Comparison of ENCODE assay signal across 27 cellular contexts in genomic region chr5:76332620-76333170, GRCh38.
DNase-seq lines count a peak whose midpoint lies in the region; ATAC-seq, FAIRE-seq and TF ChIP-seq lines count a peak whose summit lies in the region.
"Had no signal": no experiment of that assay in that cellular context is flagged by ENCODE, and none has a peak within 500 bp of the region (broad histone marks: within the 10 kb centered on the region; RNA-seq: fewer than 3 reads in every experiment).

No MANE protein-coding gene starts in this region.

- H2AFZ ChIP-seq in neural progenitor cell (replicated peaks), result no peak overlapping the region

- POLR2A ChIA-PET in HEK293T (lab: Yijun Ruan, JAX), result no interaction called here

- H3K4me3 ChIP-seq in neural progenitor cell, result no peak overlapping the region
- H3K4me3 ChIP-seq: BLaER1, cardiac muscle cell, heart left ventricle, left lung, testis, vagina had no signal

- H3K4me3 Mint-ChIP-seq in activated CD8-positive, alpha-beta memory T cell treated with anti-CD3 and anti-CD28 coated beads, Interleukin-2, amount 10 ng/mL, durations not matched to agents 7 days and 5 days, result no peak overlapping the region
- no peak overlapping the region for H3K4me3 Mint-ChIP-seq in neural progenitor cell
- H3K4me3 Mint-ChIP-seq: nephron progenitor cell had no signal

- no peaks in the 10 kb centered on the region for H3K79me2 ChIP-seq in neural progenitor cell (ENCODE audit: low read depth)
- H3K79me2 ChIP-seq: parathyroid adenoma had no signal

- peaks cover 29% of the 10 kb centered on the region for H3K4me1 ChIP-seq in neural progenitor cell
- H3K4me1 ChIP-seq: testis, vagina had no signal

- H4K20me1 ChIP-seq in neural progenitor cell (ENCODE audit: low read depth), result no peaks in the 10 kb centered on the region
- H4K20me1 ChIP-seq: BLaER1 had no signal

- no peaks in the 10 kb centered on the region for H3K27me3 Mint-ChIP-seq in activated CD8-positive, alpha-beta memory T cell treated with anti-CD3 and anti-CD28 coated beads, Interleukin-2, amount 10 ng/mL, durations not matched to agents 7 days and 5 days
- H3K27me3 Mint-ChIP-seq in neural progenitor cell (ENCODE audit: insufficient read depth, low read depth), result peaks cover 7% of the 10 kb centered on the region

- no peak overlapping the region for H3K9ac ChIP-seq in neural progenitor cell
- H3K9ac ChIP-seq: BLaER1, parathyroid adenoma had no signal

- peaks cover 56% of the 10 kb centered on the region for H3K4me1 Mint-ChIP-seq in activated CD8-positive, alpha-beta memory T cell treated with anti-CD3 and anti-CD28 coated beads, Interleukin-2, amount 10 ng/mL, durations not matched to agents 7 days and 5 days
- H3K4me1 Mint-ChIP-seq in neural progenitor cell, result peaks cover 53% of the 10 kb centered on the region

- peak overlapping the region; percentile 62 for H3K27ac Mint-ChIP-seq in activated CD8-positive, alpha-beta memory T cell treated with anti-CD3 and anti-CD28 coated beads, Interleukin-2, amount 10 ng/mL, durations not matched to agents 7 days and 5 days
- peak overlapping the region; percentile 10 for H3K27ac Mint-ChIP-seq in neural progenitor cell
- H3K27ac Mint-ChIP-seq: nephron progenitor cell had no signal

- peaks cover 13% of the 10 kb centered on the region for H3F3A ChIP-seq in neural progenitor cell (ENCODE audit: low read depth)

- peaks cover 14% of the 10 kb centered on the region for H3K36me3 Mint-ChIP-seq in activated CD8-positive, alpha-beta memory T cell treated with anti-CD3 and anti-CD28 coated beads, Interleukin-2, amount 10 ng/mL, durations not matched to agents 7 days and 5 days
- H3K36me3 Mint-ChIP-seq in neural progenitor cell, result peaks cover 9% of the 10 kb centered on the region

- H3K9me3 Mint-ChIP-seq in activated CD8-positive, alpha-beta memory T cell treated with anti-CD3 and anti-CD28 coated beads, Interleukin-2, amount 10 ng/mL, durations not matched to agents 7 days and 5 days (ENCODE audit: low read depth), result peaks cover 2% of the 10 kb centered on the region
- H3K9me3 Mint-ChIP-seq in neural progenitor cell, result peaks cover 11% of the 10 kb centered on the region

- peaks cover 9% of the 10 kb centered on the region for H3K27me3 ChIP-seq in neural progenitor cell
- H3K27me3 ChIP-seq: BLaER1, cardiac muscle cell, heart left ventricle, left lung, testis, vagina had no signal

- TF ChIP-seq CTCF in neural progenitor cell (IDR thresholded peaks at IDR 0.05), result no peak

- H3K27ac ChIP-seq in neural progenitor cell (no peak overlapping the region), substantia nigra (ENCODE audit: low read depth, low read length, poor library complexity, severe bottlenecking) (no peak overlapping the region)
- H3K27ac ChIP-seq: BLaER1, cardiac muscle cell, left lung, parathyroid adenoma, testis, vagina, WERI-Rb-1 had no signal

- no peaks in the 10 kb centered on the region for H3K36me3 ChIP-seq in neural progenitor cell
- H3K36me3 ChIP-seq: BLaER1, cardiac muscle cell, heart left ventricle, left lung, vagina, WERI-Rb-1 had no signal

- no peak for ATAC-seq in activated CD8-positive, alpha-beta memory T cell treated with anti-CD3 and anti-CD28 coated beads, Interleukin-2, amount 10 ng/mL, durations not matched to agents 7 days and 5 days
- no peak for ATAC-seq in GM18502 (IDR thresholded peaks at IDR 0.05; ENCODE audit: poor library complexity, unreplicated experiment)
- ATAC-seq: heart left ventricle, left lung, sciatic nerve had no signal

- CTCF ChIA-PET in activated CD8-positive, alpha-beta memory T cell treated with anti-CD3 and anti-CD28 coated beads, Interleukin-2, amount 10 ng/mL, durations not matched to agents 7 days and 5 days (lab: Charles Lee), result interaction anchor here (1.1 to 2.8 kb wide), 6 partner anchors 13 to 158 kb away, joined by 3 to 21 read pairs (median 4); partner anchors contain the start of gene IQGAP2
- CTCF ChIA-PET in HEK293T (lab: Yijun Ruan, JAX), result no interaction called here

- no peaks in the 10 kb centered on the region for H3K9me3 ChIP-seq in neural progenitor cell (ENCODE audit: low read depth)
- H3K9me3 ChIP-seq: heart left ventricle, left lung, testis, vagina had no signal

- peak; percentile 59 for FAIRE-seq in GM19239 (lab: Jason Lieb, UNC)
- FAIRE-seq: H1 had no signal

- no peak for DNase-seq in activated CD8-positive, alpha-beta memory T cell treated with anti-CD3 and anti-CD28 coated beads, Interleukin-2, amount 10 ng/mL, durations not matched to agents 7 days and 5 days
- no peak for DNase-seq in activated CD8-positive, alpha-beta memory T cell treated with anti-CD3 and anti-CD28 coated beads, Interleukin-2, amount 50 U/mL, for 4 hours
- DNase-seq in GM19239 (ENCODE audit: insufficient read length, low spot score) (no peak), amniotic epithelial cell (ENCODE audit: low read depth) (peak; percentile 3), neural progenitor cell (ENCODE audit: low spot score) (no peak), substantia nigra (lab: John Stamatoyannopoulos, UW) (no peak), HEK293T (ENCODE audit: extremely low spot score) (no peak)
- DNase-seq: ACHN, DMS 273 treated with DMSO at 0.1 percent for 48 hours, heart left ventricle, left lung, NCI-H1092 treated with DMSO at 0.1 percent for 48 hours, NCI-H2029, NCI-H345, NCI-H82, nephron progenitor cell, OCI-M1, SHP77, testis, WERI-Rb-1 had no signal

- peak overlapping the region; percentile 69 for H3K4me2 ChIP-seq in neural progenitor cell

TF ChIP-seq in HEK293T, 16 proteins besides CTCF, POLR2A, EP300 and RAD21:
- no peak for TF ChIP-seq SUZ12 (IDR thresholded peaks at IDR 0.05)
- TF ChIP-seq ARNT (IDR thresholded peaks at IDR 0.05), result no peak
- no peak for TF ChIP-seq CTBP1 (IDR thresholded peaks at IDR 0.05; ENCODE audit: borderline replicate concordance)
- no peak for TF ChIP-seq ELF4 (IDR thresholded peaks at IDR 0.05)
- TF ChIP-seq HDGF (IDR thresholded peaks at IDR 0.05; ENCODE audit: borderline replicate concordance), result no peak
- TF ChIP-seq FOXK2 (IDR thresholded peaks at IDR 0.05), result no peak
- no peak for TF ChIP-seq NFRKB (IDR thresholded peaks at IDR 0.05)
- no peak for TF ChIP-seq BHLHE40 (IDR thresholded peaks at IDR 0.05; ENCODE audit: borderline replicate concordance)
- TF ChIP-seq FOXA1 (IDR thresholded peaks at IDR 0.05), result no peak
- no peak for TF ChIP-seq TARDBP (IDR thresholded peaks at IDR 0.05)
- no peak for TF ChIP-seq FOXM1 (IDR thresholded peaks at IDR 0.05; ENCODE audit: borderline replicate concordance)
- no peak for TF ChIP-seq L3MBTL2 (conservative IDR thresholded peaks at IDR 0.05)
